In genomic region chr17:37107406-37108083, GRCh38 we compare ENCODE assay signal across 13 cellular contexts.
A peak's percentile ranks its signal among the peaks of the same experiment; 100 is the strongest.
DNase-seq lines count a peak whose midpoint lies in the region; ATAC-seq, FAIRE-seq and TF ChIP-seq lines count a peak whose summit lies in the region.
"Had no signal": no experiment of that assay in that cellular context is flagged by ENCODE, and none has a peak within 500 bp of the region (broad histone marks: within the 10 kb centered on the region; RNA-seq: fewer than 3 reads in every experiment).

No MANE protein-coding gene starts in this region.

- no peak overlapping the region for H3K4me3 ChIP-seq in HUES6 (ENCODE audit: low read depth, low read length)
- H3K4me3 ChIP-seq in bronchial epithelial cell (ENCODE audit: low read depth, low read length), result no peak overlapping the region
- no peak overlapping the region for H3K4me3 ChIP-seq in gastrocnemius medialis
- no peak overlapping the region for H3K4me3 ChIP-seq in CD8-positive, alpha-beta T cell (ENCODE audit: low read depth, low read length)

- H3K4me3 Mint-ChIP-seq in CD8-positive, alpha-beta T cell, result no peak overlapping the region
- H3K4me3 Mint-ChIP-seq: activated T-cell treated with anti-CD3 and anti-CD28 coated beads, Interleukin-2, amount 50 U/mL, for 72 hours; T-helper 2 cell treated with Interferon-gamma antibody and Interleukin-4, amounts not matched to agents 5 μg/mL and 100 μg/mL, for 36 hours had no signal

- H3K36me3 ChIP-seq in HUES6 (ENCODE audit: control insufficient read depth, insufficient read depth, low read length), result peaks cover 63% of the 10 kb centered on the region
- H3K36me3 ChIP-seq in bronchial epithelial cell (ENCODE audit: control insufficient read depth, insufficient read depth, low read length), result peaks cover 14% of the 10 kb centered on the region
- H3K36me3 ChIP-seq in gastrocnemius medialis, result peaks cover 0 to 34% of the 10 kb centered on the region in 2 donors
- H3K36me3 ChIP-seq in CD8-positive, alpha-beta T cell (ENCODE audit: insufficient read depth, low read length), result peaks cover 11% of the 10 kb centered on the region

- intact Hi-C loops in gastrocnemius medialis (cut with DNase I; ENCODE audit: low total_unique reads), result no loop called here
- intact Hi-C loops in CD8-positive, alpha-beta T cell (cut with DNase I, micrococcal nuclease), result no loop called here

- H3K27ac ChIP-seq in HUES6 (ENCODE audit: low read depth, low read length) (peak overlapping the region; percentile 80), gastrocnemius medialis (no peak overlapping the region)
- no peak overlapping the region for H3K27ac ChIP-seq in CD8-positive, alpha-beta T cell (ENCODE audit: low read depth, low read length)
- H3K27ac ChIP-seq: KMS-11 had no signal

- H3K27ac Mint-ChIP-seq in CD8-positive, alpha-beta T cell, result no peak overlapping the region
- H3K27ac Mint-ChIP-seq: activated T-cell treated with anti-CD3 and anti-CD28 coated beads, Interleukin-2, amount 50 U/mL, for 72 hours; T-helper 2 cell treated with Interferon-gamma antibody and Interleukin-4, amounts not matched to agents 5 μg/mL and 100 μg/mL, for 36 hours had no signal

- H3K9me3 ChIP-seq in HUES6 (ENCODE audit: control insufficient read depth, insufficient read depth, low read depth, low read length) (no peaks in the 10 kb centered on the region), gastrocnemius medialis (no peaks in the 10 kb centered on the region)
- H3K9me3 ChIP-seq in CD8-positive, alpha-beta T cell (ENCODE audit: low read length), result no peaks in the 10 kb centered on the region

- CTCF ChIA-PET in CD8-positive, alpha-beta T cell (lab: Charles Lee), result interaction anchor here (0.8 kb wide), 1 partner anchor 17 kb away, joined by 3 read pairs; no protein-coding TSS in a partner anchor

- no peaks in the 10 kb centered on the region for H3K9me3 Mint-ChIP-seq in CD8-positive, alpha-beta T cell
- H3K9me3 Mint-ChIP-seq: activated T-cell treated with anti-CD3 and anti-CD28 coated beads, Interleukin-2, amount 50 U/mL, for 72 hours; T-helper 2 cell treated with Interferon-gamma antibody and Interleukin-4, amounts not matched to agents 5 μg/mL and 100 μg/mL, for 36 hours had no signal

- DNase-seq in bronchial epithelial cell (ENCODE audit: low read depth) (peak; percentile 66), iPS-NIHi11 (ENCODE audit: low spot score) (peak; percentile 25), gastrocnemius medialis (peak in 1 of 2 donors; percentile 43), KG1 (lab: John Stamatoyannopoulos, UW) (no peak), D341Med (ENCODE audit: low spot score) (no peak)
- DNase-seq in CD8-positive, alpha-beta T cell, result no peak
- DNase-seq in activated effector memory CD4-positive, alpha-beta T cell treated with Interleukin-2 at 50 U/mL for 16 hours, result no peak
- DNase-seq: activated T-cell treated with anti-CD3 and anti-CD28 coated beads, Interleukin-2, amount 50 U/mL, for 72 hours; NCI-H774 had no signal

- H3K36me3 Mint-ChIP-seq in CD8-positive, alpha-beta T cell, result peaks cover 61% of the 10 kb centered on the region

- TF ChIP-seq CTCF in bronchial epithelial cell (IDR thresholded peaks at IDR 0.05; ENCODE audit: insufficient read depth, low read length, severe bottlenecking) (peak; percentile 8), gastrocnemius medialis (IDR thresholded peaks at IDR 0.05 in 4 of 5, conservative IDR thresholded peaks at IDR 0.05 in 1 of 5) (no peak)
- TF ChIP-seq CTCF in CD8-positive, alpha-beta T cell (IDR thresholded peaks at IDR 0.05), result no peak

- H3K4me1 Mint-ChIP-seq in CD8-positive, alpha-beta T cell (ENCODE audit: low read depth), result no peaks in the 10 kb centered on the region

- peak; percentile 36 to 39 for ATAC-seq in gastrocnemius medialis
- ATAC-seq in CD8-positive, alpha-beta T cell, result no peak
- ATAC-seq: activated T-cell treated with anti-CD3 and anti-CD28 coated beads, Interleukin-2, amount 50 U/mL, for 72 hours had no signal

- no peak for TF ChIP-seq POLR2A in gastrocnemius medialis (IDR thresholded peaks at IDR 0.05)

- peaks cover 51% of the 10 kb centered on the region for H3K4me1 ChIP-seq in HUES6 (ENCODE audit: control insufficient read depth, insufficient read depth, low read length)
- H3K4me1 ChIP-seq in gastrocnemius medialis, result no peaks in the 10 kb centered on the region
- no peaks in the 10 kb centered on the region for H3K4me1 ChIP-seq in CD8-positive, alpha-beta T cell (ENCODE audit: insufficient read depth, low read length)

- POLR2A ChIA-PET in CD8-positive, alpha-beta T cell (lab: Charles Lee), result no interaction called here

- FAIRE-seq in bronchial epithelial cell (lab: Jason Lieb, UNC), result no peak
- FAIRE-seq: G401.6 had no signal

- in situ Hi-C loops in gastrocnemius medialis (cut with MboI; ENCODE audit: low sequenced_read_pairs in 4 of 4), result no loop called here

- no peaks in the 10 kb centered on the region for H3K27me3 ChIP-seq in HUES6 (ENCODE audit: control insufficient read depth, insufficient read depth, low read length)
- no peaks in the 10 kb centered on the region for H3K27me3 ChIP-seq in bronchial epithelial cell (ENCODE audit: control insufficient read depth, insufficient read depth, low read length)
- H3K27me3 ChIP-seq in gastrocnemius medialis, result no peaks in the 10 kb centered on the region
- H3K27me3 ChIP-seq in CD8-positive, alpha-beta T cell (ENCODE audit: insufficient read depth, low read length), result no peaks in the 10 kb centered on the region

- no peaks in the 10 kb centered on the region for H3K27me3 Mint-ChIP-seq in CD8-positive, alpha-beta T cell (ENCODE audit: low read depth)

- no peak overlapping the region for H3K9ac ChIP-seq in HUES6 (ENCODE audit: low read length)
- H3K9ac ChIP-seq: KMS-11 had no signal

Comparison
In these comparisons a context has a peak if more than half of its experiments do, and no peak if none do; other contexts are left out.
1. DNase-seq: peak in bronchial epithelial cell (single experiment) and iPS-NIHi11 (single experiment); none in KG1 (single experiment), CD8-positive, alpha-beta T cell (0 of 7), D341Med (single experiment) and activated effector memory CD4-positive, alpha-beta T cell treated with Interleukin-2 at 50 U/mL for 16 hours (single experiment).